10 cellular contexts compared by ENCODE assay signal in genomic region chr3:170726976-170727661, GRCh38.
DNase-seq lines count a peak whose midpoint lies in the region; FAIRE-seq and TF ChIP-seq lines count a peak whose summit lies in the region.
"Had no signal": no experiment of that assay in that cellular context is flagged by ENCODE, and none has a peak within 500 bp of the region (broad histone marks: within the 10 kb centered on the region; RNA-seq: fewer than 3 reads in every experiment).

No MANE protein-coding gene starts in this region.

- H3K27me3 Mint-ChIP-seq in CD14-positive monocyte (ENCODE audit: low read depth in 3 of 3): no peaks in the 10 kb centered on the region

- 86 to 89% methylated on average over 2 of the region's 2 CpGs for WGBS in mesodermal cell (ENCODE audit: insufficient coverage in 2 of 2), 2 experiments

- H3K4me3 Mint-ChIP-seq in CD14-positive monocyte: no peak overlapping the region

- intact Hi-C loops in CD14-positive monocyte (cut with micrococcal nuclease): no loop called here

- H3K9me3 ChIP-seq in mesodermal cell (ENCODE audit: control insufficient read depth, low read length): no peaks in the 10 kb centered on the region

- peaks cover 0 to 3% (median 0%) of the 10 kb centered on the region in 7 donors for H3K9me3 Mint-ChIP-seq in CD14-positive monocyte

- H3K36me3 ChIP-seq in mesodermal cell (ENCODE audit: control insufficient read depth, insufficient read depth, low read length): no peaks in the 10 kb centered on the region

- no peaks in the 10 kb centered on the region for H3K36me3 Mint-ChIP-seq in CD14-positive monocyte

- H3K4me1 ChIP-seq in mesodermal cell (ENCODE audit: control insufficient read depth, insufficient read depth, low read length, poor library complexity, severe bottlenecking): peaks cover 17% of the 10 kb centered on the region

- peaks cover 14% of the 10 kb centered on the region for H3K4me1 Mint-ChIP-seq in CD14-positive monocyte

- no peak overlapping the region for H3K27ac Mint-ChIP-seq in CD14-positive monocyte

- peak; percentile 67 for DNase-seq in AG09319 (ENCODE audit: extremely low read depth, low read depth)
- peak; percentile 75 for DNase-seq in OCI-M1 (lab: John Stamatoyannopoulos, UW)
- peak; percentile 95 for DNase-seq in choroid plexus epithelial cell (ENCODE audit: low read depth)
- no peak for DNase-seq in COR-L47 (lab: John Stamatoyannopoulos, UW)
- DNase-seq in D721Med (ENCODE audit: insufficient read length, low spot score): no peak
- DNase-seq in DMS114 treated with DMSO at 0.1 percent for 48 hours (lab: John Stamatoyannopoulos, UW; ENCODE audit: unreplicated experiment): no peak
- DNase-seq in CD14-positive monocyte (ENCODE audit: low spot score): no peak
- DNase-seq: activated effector memory CD4-positive, alpha-beta T cell treated with anti-CD3 and anti-CD28 coated beads, Interleukin-2, amount 50 U/mL, for 16 hours had no signal

- no peak for TF ChIP-seq CTCF in AG09319 (IDR thresholded peaks at IDR 0.05; ENCODE audit: low read depth, low read length)
- no peak for TF ChIP-seq CTCF in choroid plexus epithelial cell (conservative IDR thresholded peaks at IDR 0.05; ENCODE audit: low read depth, low read length)
- no peak for TF ChIP-seq CTCF in D721Med (IDR thresholded peaks at IDR 0.05; ENCODE audit: insufficient read depth, missing control alignments)
- TF ChIP-seq CTCF in CD14-positive monocyte (IDR thresholded peaks at IDR 0.05): no peak

- peak overlapping the region; percentile 10 for H3K27ac ChIP-seq in mesodermal cell (ENCODE audit: low read depth, low read length, severe bottlenecking)

- no peak for FAIRE-seq in D721Med (lab: Jason Lieb, UNC)
- FAIRE-seq: frontal cortex had no signal

- H3K4me3 ChIP-seq in choroid plexus epithelial cell (ENCODE audit: low read depth, low read length) (no peak overlapping the region), mesodermal cell (ENCODE audit: extremely low read depth, insufficient read depth, low read length, poor library complexity, severe bottlenecking) (no peak overlapping the region)

Comparison
In these comparisons a context has a peak if more than half of its experiments do, and no peak if none do; other contexts are left out.
1. DNase-seq: peak in AG09319 (single experiment), OCI-M1 (single experiment) and choroid plexus epithelial cell (single experiment); none in COR-L47 (single experiment), D721Med (single experiment), DMS114 treated with DMSO at 0.1 percent for 48 hours (single experiment) and CD14-positive monocyte (single experiment).